ENCODE assay signal across 16 cellular contexts in genomic region chr15:72130272-72130671, GRCh38. TPM values are rescaled to one million over a fixed set of nuclear protein-coding genes. Genes with fewer than 3 reads are reported as not detected.
DNase-seq lines count a peak whose midpoint lies in the region; ATAC-seq, FAIRE-seq and TF ChIP-seq lines count a peak whose summit lies in the region.
"Had no signal": no experiment of that assay in that cellular context is flagged by ENCODE, and none has a peak within 500 bp of the region (broad histone marks: within the 10 kb centered on the region; RNA-seq: fewer than 3 reads in every experiment).

No MANE protein-coding gene starts in this region.

- no peaks in the 10 kb centered on the region for H3K79me2 ChIP-seq in HepG2 (ENCODE audit: insufficient read depth, low read length)
- no peaks in the 10 kb centered on the region for H3K79me2 ChIP-seq in K562 (ENCODE audit: control insufficient read depth, insufficient read depth, low read length)
- no peaks in the 10 kb centered on the region for H3K79me2 ChIP-seq in mesendoderm (ENCODE audit: control insufficient read depth, insufficient read depth, low read length)

- WGBS in HepG2 (ENCODE audit: low lambda C conversion rate), result 74% methylated on average over 4 of the region's 4 CpGs
- WGBS in right lobe of liver (ENCODE audit: insufficient coverage, low coverage, low lambda C conversion rate, missing lambda C conversion rate), result 100% methylated on average over 4 of the region's 4 CpGs
- WGBS in K562 (ENCODE audit: insufficient coverage, low coverage, missing lambda C conversion rate), result no CpG with 5 or more reads among the region's 4 CpGs
- no CpG with 5 or more reads among the region's 4 CpGs for WGBS in mesendoderm (ENCODE audit: extremely low coverage, insufficient coverage, low lambda C conversion rate)

- TF ChIP-seq RAD21 in HepG2 (CRISPR knock-in tag; IDR thresholded peaks at IDR 0.05) (no peak), K562 (CRISPR knock-in tag; conservative IDR thresholded peaks at IDR 0.05 in 1 of 2, IDR thresholded peaks at IDR 0.05 in 1 of 2) (no peak)

- H3K27me3 ChIP-seq in HepG2 (ENCODE audit: control insufficient read depth in 1 of 2, insufficient read depth in 2 of 2, low read length in 2 of 2) (no peaks in the 10 kb centered on the region), right lobe of liver (no peaks in the 10 kb centered on the region), K562 (ENCODE audit: control insufficient read depth in 2 of 2, insufficient read depth in 2 of 2, low read length in 2 of 2) (peaks cover 4 to 5% of the 10 kb centered on the region in 2 experiments; a peak in 1 of 5 replicates), mesendoderm (ENCODE audit: insufficient read depth, low read length, poor library complexity) (no peaks in the 10 kb centered on the region)
- H3K27me3 ChIP-seq: BLaER1 had no signal

- TF ChIP-seq EP300 in HepG2 (IDR thresholded peaks at IDR 0.05; ENCODE audit: low read depth in 2 of 2, low read length in 2 of 2) (no peak), HepG2 (CRISPR knock-in tag; IDR thresholded peaks at IDR 0.05; ENCODE audit: borderline replicate concordance) (no peak), K562 (IDR thresholded peaks at IDR 0.05; ENCODE audit: low read length) (no peak)

- H3K79me1 ChIP-seq in mesendoderm (ENCODE audit: low read length), result no peaks in the 10 kb centered on the region

- H3K4me2 ChIP-seq in HepG2 (ENCODE audit: low read depth, low read length) (no peak overlapping the region), K562 (ENCODE audit: insufficient read depth, low read length) (no peak overlapping the region), mesendoderm (ENCODE audit: low read length) (no peak overlapping the region)
- H3K4me2 ChIP-seq: BLaER1, GM23338 had no signal

- H3K18ac ChIP-seq in mesendoderm (ENCODE audit: low read length), result no peak overlapping the region

- H4K8ac ChIP-seq in mesendoderm (ENCODE audit: low read depth, low read length), result no peak overlapping the region

- no peak overlapping the region for H2AFZ ChIP-seq in HepG2 (ENCODE audit: low read length)
- H2AFZ ChIP-seq in K562 (ENCODE audit: low read depth, low read length), result no peak overlapping the region
- H2AFZ ChIP-seq: GM23338 had no signal

- in situ Hi-C loops in HepG2 (cut with HindIII; ENCODE audit: extremely low pct_ligation_motif_present, low pct_unique_long_range_greater_than_20kb), result no loop called here
- in situ Hi-C loops in K562 (cut with MboI), result no loop called here

- ATAC-seq in HepG2 (no peak), right lobe of liver (no peak), K562 (no peak), mucosa of descending colon (peak; percentile 76)
- ATAC-seq: GM23338, HCT116 had no signal

- DNase-seq in HepG2 (ENCODE audit: low spot score) (no peak), right lobe of liver (no peak), K562 (ENCODE audit: extremely low read depth in 1 of 4, low spot score in 3 of 4) (no peak), mucosa of descending colon (peak in 1 of 3 donors; percentile 35), mesendoderm (no peak), urothelium cell line (ENCODE audit: low spot score) (no peak), NCI-H1694 (lab: John Stamatoyannopoulos, UW) (no peak)
- DNase-seq: 8988T; CD4-positive, alpha-beta memory T cell; DMS153; DMS79; GF-D8; H7 had no signal

- no peak overlapping the region for H4K5ac ChIP-seq in mesendoderm (ENCODE audit: low read length)

- no TSS peak for BruUV-seq in HepG2 (replicated peaks; lab: Mats Ljungman, UMichigan)
- BruUV-seq in K562 (replicated peaks; lab: Mats Ljungman, UMichigan), result no TSS peak

- CTCF ChIA-PET in HepG2 (lab: Yijun Ruan, JAX; ENCODE audit: low intra/inter-chr PET ratio, low total read pairs), result no interaction called here
- CTCF ChIA-PET in K562 (lab: Yijun Ruan, JAX; ENCODE audit: low intra/inter-chr PET ratio), result no interaction called here

- TF ChIP-seq CTCF in HepG2 (CRISPR knock-in tag; IDR thresholded peaks at IDR 0.05) (no peak), right lobe of liver (IDR thresholded peaks at IDR 0.05) (no peak), K562 (IDR thresholded peaks at IDR 0.05 in 2 of 3, conservative IDR thresholded peaks at IDR 0.05 in 1 of 3; ENCODE audit: insufficient read depth in 2 of 3, low read depth in 1 of 3, low read length in 3 of 3) (no peak), mucosa of descending colon (IDR thresholded peaks at IDR 0.05) (no peak)

- no peaks in the 10 kb centered on the region for H3K9me1 ChIP-seq in K562 (ENCODE audit: control insufficient read depth, insufficient read depth, low read length)

- H2AK5ac ChIP-seq in mesendoderm (ENCODE audit: low read length), result no peak overlapping the region

- H2BK5ac ChIP-seq in mesendoderm (ENCODE audit: low read length), result no peak overlapping the region

- POLR2A ChIA-PET in HepG2 (lab: Yijun Ruan, JAX), result interaction anchor here (0.9 to 1.1 kb wide), 2 partner anchors 10 to 12 kb away, joined by 3 read pairs; partner anchors contain the start of genes MYO9A and SENP8
- POLR2A ChIA-PET in K562 (lab: Yijun Ruan, JAX), result interaction anchor here (0.6 to 1.1 kb wide), 3 partner anchors 11 to 153 kb away, joined by 3 read pairs; no protein-coding TSS in a partner anchor

- H3K27ac ChIP-seq in HepG2 (ENCODE audit: extremely low read length, insufficient read depth, low read length) (no peak overlapping the region), right lobe of liver (no peak overlapping the region), K562 (ENCODE audit: extremely low read depth, low read depth, low read length) (no peak overlapping the region), mesendoderm (ENCODE audit: low read depth, low read length) (no peak overlapping the region)
- H3K27ac ChIP-seq: BLaER1 had no signal

- H3K9me3 ChIP-seq in HepG2 (ENCODE audit: low read length), result no peaks in the 10 kb centered on the region
- no peaks in the 10 kb centered on the region for H3K9me3 ChIP-seq in right lobe of liver
- no peaks in the 10 kb centered on the region for H3K9me3 ChIP-seq in K562 (replicated peaks; ENCODE audit: control insufficient read depth, insufficient read depth, low read depth, low read length)
- no peaks in the 10 kb centered on the region for H3K9me3 ChIP-seq in mucosa of descending colon
- H3K9me3 ChIP-seq: BLaER1 had no signal

- H3K36me3 ChIP-seq in HepG2 (replicated peaks in 1 of 2; ENCODE audit: control insufficient read depth in 1 of 2, insufficient read depth in 2 of 2, low read length in 2 of 2), result no peaks in the 10 kb centered on the region
- H3K36me3 ChIP-seq in right lobe of liver, result no peaks in the 10 kb centered on the region
- no peaks in the 10 kb centered on the region for H3K36me3 ChIP-seq in K562 (ENCODE audit: control insufficient read depth, insufficient read depth, low read length)
- H3K36me3 ChIP-seq in mucosa of descending colon (ENCODE audit: low read depth), result no peaks in the 10 kb centered on the region
- H3K36me3 ChIP-seq in mesendoderm (ENCODE audit: control insufficient read depth, insufficient read depth, low read length), result no peaks in the 10 kb centered on the region
- H3K36me3 ChIP-seq: BLaER1 had no signal

- H3K4me3 ChIP-seq in HepG2 (replicated peaks in 1 of 3; ENCODE audit: insufficient read depth in 1 of 3, low read depth in 2 of 3, low read length in 3 of 3), result no peak overlapping the region
- H3K4me3 ChIP-seq in right lobe of liver, result no peak overlapping the region
- H3K4me3 ChIP-seq in K562, result no peak overlapping the region
- H3K4me3 ChIP-seq in mucosa of descending colon, result no peak overlapping the region
- no peak overlapping the region for H3K4me3 ChIP-seq in mesendoderm (ENCODE audit: low read length)
- H3K4me3 ChIP-seq: BLaER1, GM23338 had no signal

- H3K4ac ChIP-seq in mesendoderm (ENCODE audit: low read depth, low read length), result no peak overlapping the region

- H4K20me1 ChIP-seq in HepG2 (ENCODE audit: insufficient read depth, low read length) (no peaks in the 10 kb centered on the region), K562 (replicated peaks; ENCODE audit: control insufficient read depth, insufficient read depth, low read length) (no peaks in the 10 kb centered on the region)
- H4K20me1 ChIP-seq: BLaER1 had no signal

- intact Hi-C loops in HepG2 (cut with micrococcal nuclease; ENCODE audit: unreplicated experiment) (no loop called here), right lobe of liver (cut with DNase I) (no loop called here), K562 (cut with micrococcal nuclease) (no loop called here), mucosa of descending colon (cut with DNase I, micrococcal nuclease) (no loop called here)

- no peak overlapping the region for H3K23ac ChIP-seq in mesendoderm (ENCODE audit: low read length)

- H2BK120ac ChIP-seq in mesendoderm (ENCODE audit: low read depth, low read length), result no peak overlapping the region

- no peak overlapping the region for H2BK15ac ChIP-seq in mesendoderm (replicated peaks; ENCODE audit: low read depth)

- H3K9ac ChIP-seq in HepG2 (ENCODE audit: insufficient read depth, low read depth, low read length), result no peak overlapping the region
- no peak overlapping the region for H3K9ac ChIP-seq in K562 (ENCODE audit: insufficient read depth in 1 of 2, low read depth in 2 of 2, low read length in 2 of 2)
- H3K9ac ChIP-seq in mesendoderm (ENCODE audit: low read length), result no peak overlapping the region
- H3K9ac ChIP-seq: BLaER1 had no signal

- TF ChIP-seq POLR2A in HepG2 (IDR thresholded peaks at IDR 0.05; ENCODE audit: insufficient read depth in 1 of 2, low read depth in 2 of 2, low read length in 2 of 2), result no peak
- TF ChIP-seq POLR2A in right lobe of liver (IDR thresholded peaks at IDR 0.05), result no peak
- no peak for TF ChIP-seq POLR2A in K562 (conservative IDR thresholded peaks at IDR 0.05)

- H3K4me1 ChIP-seq in HepG2 (ENCODE audit: insufficient read depth, low read length), result peaks cover 16% of the 10 kb centered on the region; the same call in 1 of the 2 replicates
- no peaks in the 10 kb centered on the region for H3K4me1 ChIP-seq in right lobe of liver
- H3K4me1 ChIP-seq in K562 (replicated peaks in 1 of 2; ENCODE audit: control insufficient read depth in 2 of 2, insufficient read depth in 2 of 2, low read length in 2 of 2), result no peaks in the 10 kb centered on the region
- H3K4me1 ChIP-seq in mucosa of descending colon (ENCODE audit: low read depth), result peaks cover 5% of the 10 kb centered on the region
- no peaks in the 10 kb centered on the region for H3K4me1 ChIP-seq in mesendoderm (ENCODE audit: control insufficient read depth, low read depth, low read length)
- H3K4me1 ChIP-seq: BLaER1 had no signal

- FAIRE-seq in HepG2 (lab: Jason Lieb, UNC) (no peak), K562 (lab: Jason Lieb, UNC) (no peak), urothelium cell line (lab: Jason Lieb, UNC) (no peak)

- no peak overlapping the region for H3K56ac ChIP-seq in mesendoderm (ENCODE audit: low read length)

RNA-seq across cellular contexts. Expression of gene SENP8, which starts 12.1 kb away (rescaled TPM):
- total RNA-seq in HepG2 (2016; rRNA removed; fragmentation: Illumina TruSeq; extraction: Trizol), result 2.7 and 4.2 TPM in 2 replicates
- 1.7 and 2.0 TPM in 2 replicates for total RNA-seq in HepG2 (2016; cell fraction: cytosol; rRNA removed; fragmentation: Illumina TruSeq; extraction: Trizol; ENCODE audit: low read depth)
- 2.9 and 3.6 TPM in 2 replicates for total RNA-seq in HepG2 (2016; cell fraction: insoluble cytoplasmic fraction; rRNA removed; fragmentation: Illumina TruSeq; extraction: Trizol)
- 3.1 and 4.7 TPM in 2 replicates for total RNA-seq in HepG2 (2016; cell fraction: membrane; rRNA removed; fragmentation: Illumina TruSeq; extraction: Trizol)
- total RNA-seq in HepG2 (2016; cell fraction: nucleus; rRNA removed; fragmentation: Illumina TruSeq; extraction: Trizol), result 1.5 and 1.9 TPM in 2 replicates
- polyA plus RNA-seq in HepG2 (2011; rRNA removed), result 2.8 and 3.0 TPM in 2 replicates
- 0.67 and 1.2 TPM in 2 replicates for polyA plus RNA-seq in HepG2 (2011; cell fraction: cytosol; rRNA removed)
- polyA plus RNA-seq in HepG2 (2011; cell fraction: nucleus; rRNA removed), result 0.55 and 0.76 TPM in 2 replicates
- 1.3 and 1.6 TPM in 2 replicates for polyA plus RNA-seq in HepG2 (2012)
- polyA plus RNA-seq in HepG2 (2016; cell fraction: cytosol; fragmentation: Illumina TruSeq; extraction: Trizol; ENCODE audit: low read depth), result 0.55 and 0.58 TPM in 2 replicates
- 3.7 and 4.8 TPM in 2 replicates for polyA plus RNA-seq in HepG2 (2016; cell fraction: insoluble cytoplasmic fraction; fragmentation: Illumina TruSeq; extraction: Trizol; ENCODE audit: low read depth)
- polyA plus RNA-seq in HepG2 (2016; cell fraction: membrane; fragmentation: Illumina TruSeq; extraction: Trizol; ENCODE audit: low read depth), result 0.64 and 1.0 TPM in 2 replicates
- polyA plus RNA-seq in HepG2 (2016; cell fraction: nucleus; fragmentation: Illumina TruSeq; extraction: Trizol; ENCODE audit: insufficient read depth, low read depth), result 1.7 and 2.0 TPM in 2 replicates
- polyA minus RNA-seq in HepG2 (2011; rRNA and poly(A)+ RNA removed; ENCODE audit: low replicate concordance), result 8.9 and 17.1 TPM in 2 replicates
- polyA minus RNA-seq in HepG2 (2011; cell fraction: cytosol; rRNA and poly(A)+ RNA removed), result 2.3 and 2.9 TPM in 2 replicates
- polyA minus RNA-seq in HepG2 (2011; cell fraction: nucleus; rRNA and poly(A)+ RNA removed), result 0.90 and 1.7 TPM in 2 replicates
- 1 to 10 TPM in 3 of 6 experiments, under 1 TPM in 3; 0.61 to 2.6 (median 1.0) TPM for total RNA-seq in right lobe of liver
- 0.90 and 2.6 TPM in 2 replicates for total RNA-seq in K562 (2011; cell fraction: chromatin; rRNA removed; ENCODE audit: low replicate concordance)
- total RNA-seq in K562 (2011; cell fraction: nucleolus; rRNA removed), result 0.50 and 0.66 TPM in 2 replicates
- total RNA-seq in K562 (2011; cell fraction: nucleoplasm; rRNA removed), result 1.0 and 1.4 TPM in 2 replicates
- total RNA-seq in K562 (2014; rRNA removed), result 1.4 and 2.1 TPM in 2 replicates
- 1.8 and 2.3 TPM in 2 replicates for total RNA-seq in K562 (2014; rRNA removed; fragmentation: Illumina TruSeq; extraction: Trizol)
- total RNA-seq in K562 (2015; rRNA removed; fragmentation: Illumina TruSeq; extraction: Trizol), result 1.4 and 1.7 TPM in 2 replicates
- 2.4 and 2.8 TPM in 2 replicates for total RNA-seq in K562 (2021)
- 5.4 and 5.9 TPM in 2 replicates for polyA plus RNA-seq in K562 (2011; rRNA removed)
- 3.3 and 4.7 TPM in 2 replicates for polyA plus RNA-seq in K562 (2011; cell fraction: cytosol; rRNA removed)
- polyA plus RNA-seq in K562 (2011; cell fraction: nucleus; rRNA removed), result 3.3 and 4.3 TPM in 2 replicates
- polyA plus RNA-seq in K562 (2012), result 1.6 and 2.1 TPM in 2 replicates
- polyA plus RNA-seq in K562 (2014; fragmentation: Illumina TruSeq; extraction: Trizol), result 3.5 and 3.6 TPM in 2 replicates
- 1 to 10 TPM; 3.3 to 4.7 TPM for polyA plus RNA-seq in K562 (2014; fragmentation: Nextera tagmentation; extraction: Ambion mirVana)
- polyA plus RNA-seq in K562 (2014; rRNA removed), result 1.3 and 1.7 TPM in 2 replicates
- 3.6 and 4.9 TPM in 2 replicates for polyA minus RNA-seq in K562 (2011; rRNA and poly(A)+ RNA removed)
- polyA minus RNA-seq in K562 (2011; cell fraction: cytosol; rRNA and poly(A)+ RNA removed), result 2.4 and 3.0 TPM in 2 replicates
- 0.67 and 1.6 TPM in 2 replicates for polyA minus RNA-seq in K562 (2011; cell fraction: nucleus; rRNA and poly(A)+ RNA removed)
- total RNA-seq in mucosa of descending colon, result 1 to 10 TPM; 2.6 to 3.0 (median 2.9) TPM
- 2.3 TPM for polyA plus RNA-seq in mesendoderm (2013, experiment 1 of 2)
- polyA plus RNA-seq in mesendoderm (2013, experiment 2 of 2), result 2.7 TPM

RNA-seq across cellular contexts. Expression of gene MYO9A, which starts 12.3 kb away (rescaled TPM):
- total RNA-seq in HepG2 (2016; rRNA removed; fragmentation: Illumina TruSeq; extraction: Trizol) (12.9 and 15.3 TPM in 2 replicates), right lobe of liver (10 to 100 TPM in 2 of 6 experiments, 1 to 10 TPM in 4; 5.6 to 10.4 (median 8.5) TPM), K562 (2014; rRNA removed) (5.4 and 7.1 TPM in 2 replicates), K562 (2014; rRNA removed; fragmentation: Illumina TruSeq; extraction: Trizol) (14.6 and 15.2 TPM in 2 replicates), K562 (2015; rRNA removed; fragmentation: Illumina TruSeq; extraction: Trizol) (11.4 and 15.4 TPM in 2 replicates), K562 (2021) (9.4 and 10.6 TPM in 2 replicates), mucosa of descending colon (10 to 100 TPM; 40.0 to 79.3 (median 41.8) TPM)
- 23.4 and 25.1 TPM in 2 replicates for total RNA-seq in HepG2 (2016; cell fraction: cytosol; rRNA removed; fragmentation: Illumina TruSeq; extraction: Trizol; ENCODE audit: low read depth)
- total RNA-seq in HepG2 (2016; cell fraction: insoluble cytoplasmic fraction; rRNA removed; fragmentation: Illumina TruSeq; extraction: Trizol), result 12.3 and 13.5 TPM in 2 replicates
- 13.0 and 19.2 TPM in 2 replicates for total RNA-seq in HepG2 (2016; cell fraction: membrane; rRNA removed; fragmentation: Illumina TruSeq; extraction: Trizol)
- total RNA-seq in HepG2 (2016; cell fraction: nucleus; rRNA removed; fragmentation: Illumina TruSeq; extraction: Trizol), result 22.0 and 25.2 TPM in 2 replicates
- polyA plus RNA-seq in HepG2 (2011; rRNA removed) (4.8 and 5.8 TPM in 2 replicates), K562 (2011; rRNA removed) (5.2 and 5.8 TPM in 2 replicates), K562 (2014; fragmentation: Illumina TruSeq; extraction: Trizol) (4.0 and 6.8 TPM in 2 replicates), K562 (2014; fragmentation: Nextera tagmentation; extraction: Ambion mirVana) (1 to 10 TPM; 1.9 to 2.7 TPM), K562 (2014; rRNA removed) (2.9 and 3.4 TPM in 2 replicates)
- 2.2 and 3.1 TPM in 2 replicates for polyA plus RNA-seq in HepG2 (2011; cell fraction: cytosol; rRNA removed)
- 9.4 and 11.5 TPM in 2 replicates for polyA plus RNA-seq in HepG2 (2011; cell fraction: nucleus; rRNA removed)
- polyA plus RNA-seq in HepG2 (2012), result 4.1 and 4.7 TPM in 2 replicates
- 0.09 and 0.14 TPM in 2 replicates for polyA plus RNA-seq in HepG2 (2016; cell fraction: cytosol; fragmentation: Illumina TruSeq; extraction: Trizol; ENCODE audit: low read depth)
- 3.3 and 4.5 TPM in 2 replicates for polyA plus RNA-seq in HepG2 (2016; cell fraction: insoluble cytoplasmic fraction; fragmentation: Illumina TruSeq; extraction: Trizol; ENCODE audit: low read depth)
- 0.35 and 0.40 TPM in 2 replicates for polyA plus RNA-seq in HepG2 (2016; cell fraction: membrane; fragmentation: Illumina TruSeq; extraction: Trizol; ENCODE audit: low read depth)
- polyA plus RNA-seq in HepG2 (2016; cell fraction: nucleus; fragmentation: Illumina TruSeq; extraction: Trizol; ENCODE audit: insufficient read depth, low read depth), result 7.8 and 8.8 TPM in 2 replicates
- 31.5 and 58.0 TPM in 2 replicates for polyA minus RNA-seq in HepG2 (2011; rRNA and poly(A)+ RNA removed; ENCODE audit: low replicate concordance)
- 14.8 TPM in 2 replicates for polyA minus RNA-seq in HepG2 (2011; cell fraction: cytosol; rRNA and poly(A)+ RNA removed)
- 75.4 and 78.3 TPM in 2 replicates for polyA minus RNA-seq in HepG2 (2011; cell fraction: nucleus; rRNA and poly(A)+ RNA removed)
- total RNA-seq in K562 (2011; cell fraction: chromatin; rRNA removed; ENCODE audit: low replicate concordance), result 14.4 and 52.9 TPM in 2 replicates
- 6.7 and 11.4 TPM in 2 replicates for total RNA-seq in K562 (2011; cell fraction: nucleolus; rRNA removed)
- total RNA-seq in K562 (2011; cell fraction: nucleoplasm; rRNA removed), result 17.5 and 18.2 TPM in 2 replicates
- polyA plus RNA-seq in K562 (2011; cell fraction: cytosol; rRNA removed), result 3.0 and 5.4 TPM in 2 replicates
- 11.4 and 16.7 TPM in 2 replicates for polyA plus RNA-seq in K562 (2011; cell fraction: nucleus; rRNA removed)
- polyA plus RNA-seq in K562 (2012), result 3.5 and 3.8 TPM in 2 replicates
- polyA minus RNA-seq in K562 (2011; rRNA and poly(A)+ RNA removed), result 46.9 and 48.5 TPM in 2 replicates
- polyA minus RNA-seq in K562 (2011; cell fraction: cytosol; rRNA and poly(A)+ RNA removed), result 14.0 and 17.4 TPM in 2 replicates
- polyA minus RNA-seq in K562 (2011; cell fraction: nucleus; rRNA and poly(A)+ RNA removed), result 18.4 and 42.0 TPM in 2 replicates
- 4.0 TPM for polyA plus RNA-seq in mesendoderm (2013, experiment 1 of 2)
- polyA plus RNA-seq in mesendoderm (2013, experiment 2 of 2), result 3.9 TPM
